In the genomic region with DNA sequence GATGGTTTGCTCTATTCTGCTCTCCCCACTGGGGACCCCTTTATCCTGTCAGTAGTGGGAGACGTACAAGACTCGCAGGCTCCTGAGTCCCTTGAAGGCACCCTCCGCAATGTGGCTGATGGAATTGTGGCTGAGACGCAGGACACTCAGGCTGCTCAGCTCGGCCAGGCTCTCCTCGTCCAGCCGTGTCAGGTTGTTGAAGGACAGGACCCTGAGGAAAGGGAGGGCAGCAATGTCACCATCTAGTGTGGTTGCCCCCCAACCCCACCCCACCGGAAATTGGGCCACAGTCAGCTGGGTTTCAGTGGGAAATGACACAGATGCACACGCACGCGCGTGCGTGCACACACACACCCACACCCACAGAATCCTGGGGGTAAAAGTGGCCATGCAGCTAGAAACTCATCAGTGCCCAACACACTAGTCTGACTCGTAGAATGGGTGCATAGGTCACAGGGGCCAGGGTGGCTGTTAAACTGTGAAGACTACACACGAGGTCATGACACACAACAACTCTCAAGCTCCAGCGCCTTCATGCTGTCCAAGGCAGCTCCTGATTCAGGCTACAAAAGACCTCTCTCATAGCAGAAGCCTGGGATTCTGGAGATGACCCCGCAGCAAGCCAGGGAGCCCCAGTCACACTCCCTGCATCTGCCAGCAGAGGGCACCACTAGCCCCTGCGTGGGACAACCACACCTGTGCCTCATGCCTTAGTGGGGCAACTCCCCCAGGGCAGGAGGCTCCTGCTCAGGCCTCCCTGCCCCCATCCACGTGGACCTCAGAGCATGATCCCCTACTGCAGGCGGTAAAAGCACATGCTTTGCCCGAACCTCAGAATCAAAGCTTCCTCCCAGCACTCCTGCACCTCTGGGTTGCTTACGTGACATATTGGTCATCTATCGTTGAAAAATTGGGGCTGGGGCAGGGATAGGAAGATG, we compare ENCODE assay signal across 8 cellular contexts.
A peak's percentile ranks its signal among the peaks of the same experiment; 100 is the strongest.
DNase-seq lines count a peak whose midpoint lies in the region; TF ChIP-seq lines count a peak whose summit lies in the region.

No MANE protein-coding gene starts in this region.

- H3K9ac ChIP-seq in neural progenitor cell = no peak overlapping the region

- H3K36me3 ChIP-seq in H7 (replicated peaks; ENCODE audit: control insufficient read depth, insufficient read depth, low read length) (peaks cover 61% of the 10 kb centered on the region), neural progenitor cell (peaks cover 5% of the 10 kb centered on the region)

- peaks cover 98% of the 10 kb centered on the region for H4K20me1 ChIP-seq in neural progenitor cell (ENCODE audit: low read depth)

- H3K27ac ChIP-seq in neural progenitor cell = no peak overlapping the region

- no peak overlapping the region for H3K27ac Mint-ChIP-seq in neural progenitor cell

- peaks cover 33% of the 10 kb centered on the region for H3K4me1 ChIP-seq in neural progenitor cell

- no peak overlapping the region for H3K4me3 Mint-ChIP-seq in neural progenitor cell

- peaks cover 97% of the 10 kb centered on the region for H3K79me2 ChIP-seq in neural progenitor cell (ENCODE audit: low read depth)

- no peaks in the 10 kb centered on the region for H3K9me3 ChIP-seq in neural progenitor cell (ENCODE audit: low read depth)

- H3F3A ChIP-seq in neural progenitor cell (ENCODE audit: low read depth) = peaks cover 39% of the 10 kb centered on the region

- H3K27me3 ChIP-seq in H7 (ENCODE audit: control insufficient read depth, insufficient read depth, low read length) (no peaks in the 10 kb centered on the region), neural progenitor cell (no peaks in the 10 kb centered on the region)

- TF ChIP-seq CTCF in fibroblast of mammary gland (conservative IDR thresholded peaks at IDR 0.05; ENCODE audit: control insufficient read depth, insufficient read depth, low read depth, low read length) = peak; percentile 90
- TF ChIP-seq CTCF in neural progenitor cell (IDR thresholded peaks at IDR 0.05) = peak; percentile 87

- H3K4me3 ChIP-seq in H7 (ENCODE audit: insufficient read depth, low read depth, low read length) (no peak overlapping the region), fibroblast of mammary gland (ENCODE audit: control insufficient read depth, low read depth, low read length) (no peak overlapping the region), neural progenitor cell (no peak overlapping the region)

- H3K4me2 ChIP-seq in neural progenitor cell = no peak overlapping the region

- H3K9me3 Mint-ChIP-seq in neural progenitor cell = no peaks in the 10 kb centered on the region

- H3K27me3 Mint-ChIP-seq in neural progenitor cell (ENCODE audit: insufficient read depth, low read depth) = no peaks in the 10 kb centered on the region

- H3K36me3 Mint-ChIP-seq in neural progenitor cell = peaks cover 31% of the 10 kb centered on the region

- no peak overlapping the region for H2AFZ ChIP-seq in neural progenitor cell (replicated peaks)

- peaks cover 38% of the 10 kb centered on the region for H3K4me1 Mint-ChIP-seq in neural progenitor cell

- peak; percentile 32 for DNase-seq in NCI-H1105 treated with DMSO at 0.1 percent for 48 hours (lab: John Stamatoyannopoulos, UW)
- no peak for DNase-seq in NCI-H1105 (lab: John Stamatoyannopoulos, UW)
- peak; percentile 95 for DNase-seq in H7
- DNase-seq in NCI-H526 treated with DMSO at 0.1 percent for 48 hours (lab: John Stamatoyannopoulos, UW) = peak; percentile 13
- peak; percentile 82 for DNase-seq in activated T-cell treated with anti-CD3 and anti-CD28 coated beads, Interleukin-2, amount 50 U/mL, for 1 hour
- DNase-seq in fibroblast of mammary gland (ENCODE audit: low read depth) = peak; percentile 67
- peak; percentile 67 for DNase-seq in neural progenitor cell (ENCODE audit: low spot score)
- peak; percentile 84 for DNase-seq in superior temporal gyrus (ENCODE audit: extremely low spot score)
